12 cellular contexts compared by ENCODE assay signal in genomic region chr16:30700971-30701370, GRCh38. TPM values are rescaled to one million over a fixed set of nuclear protein-coding genes. Genes with fewer than 3 reads are reported as not detected.
DNase-seq lines count a peak whose midpoint lies in the region; ATAC-seq, FAIRE-seq and TF ChIP-seq lines count a peak whose summit lies in the region.
"Had no signal": no experiment of that assay in that cellular context is flagged by ENCODE, and none has a peak within 500 bp of the region (broad histone marks: within the 10 kb centered on the region; RNA-seq: fewer than 3 reads in every experiment).

No MANE protein-coding gene starts in this region.

- 88 to 89% methylated on average over 5 of the region's 5 CpGs for WGBS in GM23248 (ENCODE audit: low coverage in 1 of 2, low lambda C conversion rate in 2 of 2, missing lambda C conversion rate in 2 of 2), 2 experiments
- WGBS in GM12878 (ENCODE audit: insufficient coverage, insufficient replicate concordance, low lambda C conversion rate, missing lambda C conversion rate): 97% methylated on average over 5 of the region's 5 CpGs

- TF ChIP-seq RAD21 in GM12878 (IDR thresholded peaks at IDR 0.05; ENCODE audit: insufficient read depth, low read depth, low read length): no peak

- CTCF ChIA-PET in activated CD4-positive, alpha-beta T cell treated with anti-CD3 and anti-CD28 coated beads, Interleukin-2, amount 10 ng/mL, durations not matched to agents 7 days and 5 days (lab: Charles Lee): interaction anchor here (1.1 kb wide), 1 partner anchor 292 kb away, joined by 3 read pairs; no protein-coding TSS in a partner anchor
- CTCF ChIA-PET in GM12878 (lab: Yijun Ruan, JAX): interaction anchor here (1.8 kb wide), 1 partner anchor 51 kb away, joined by 3 read pairs; the partner anchor contains the start of gene PRR14

- POLR2A ChIA-PET in activated CD4-positive, alpha-beta T cell treated with anti-CD3 and anti-CD28 coated beads, Interleukin-2, amount 10 ng/mL, durations not matched to agents 7 days and 5 days (lab: Charles Lee): no interaction called here
- POLR2A ChIA-PET in GM12878 (lab: Charles Lee): interaction anchor here (0.6 kb wide), 1 partner anchor 67 kb away, joined by 3 read pairs; no protein-coding TSS in a partner anchor

- H3K27ac ChIP-seq in GM23248 (peak overlapping the region; percentile 30), GM12878 (ENCODE audit: control insufficient read depth, insufficient read depth) (no peak overlapping the region), osteoblast (ENCODE audit: low read depth, low read length) (peak overlapping the region; percentile 12)
- H3K27ac ChIP-seq: esophagus squamous epithelium had no signal

- in situ Hi-C loops in GM23248 (cut with MboI): no loop called here
- in situ Hi-C loops in GM12878 (cut with MboI): no loop called here

- H3K27me3 Mint-ChIP-seq in activated CD4-positive, alpha-beta T cell treated with anti-CD3 and anti-CD28 coated beads, Interleukin-2, amount 10 ng/mL, durations not matched to agents 7 days and 5 days: no peaks in the 10 kb centered on the region

- H3K4me1 Mint-ChIP-seq in activated CD4-positive, alpha-beta T cell treated with anti-CD3 and anti-CD28 coated beads, Interleukin-2, amount 10 ng/mL, durations not matched to agents 7 days and 5 days: peaks cover 28% of the 10 kb centered on the region

- SMC1A ChIA-PET in GM12878 (lab: Charles Lee; ENCODE audit: uncharacterized antibody, unreplicated experiment): no interaction called here

- H3K4me3 Mint-ChIP-seq in activated CD4-positive, alpha-beta T cell treated with anti-CD3 and anti-CD28 coated beads, Interleukin-2, amount 10 ng/mL, durations not matched to agents 7 days and 5 days: peak overlapping the region; percentile 36

- H3K79me2 ChIP-seq in GM23248 (ENCODE audit: insufficient read depth) (peaks cover 70% of the 10 kb centered on the region), GM12878 (ENCODE audit: control insufficient read depth, insufficient read depth, low read length) (peaks cover 34% of the 10 kb centered on the region), osteoblast (ENCODE audit: insufficient read depth, low read length) (peaks cover 48% of the 10 kb centered on the region)

- H3K9ac ChIP-seq in GM23248 (peak overlapping the region; percentile 98; the same call in 1 of the 2 replicates), GM12878 (ENCODE audit: control insufficient read depth, insufficient read depth, low read length) (no peak overlapping the region)

- H2AFZ ChIP-seq in GM23248 (no peak overlapping the region), GM12878 (ENCODE audit: control insufficient read depth, low read depth, low read length) (no peak overlapping the region), osteoblast (ENCODE audit: low read length) (no peak overlapping the region)

- H3K27me3 ChIP-seq in GM23248 (replicated peaks; ENCODE audit: insufficient read depth) (no peaks in the 10 kb centered on the region), GM12878 (replicated peaks in 1 of 2; ENCODE audit: control insufficient read depth in 2 of 2, insufficient read depth in 2 of 2, low read length in 1 of 2) (no peaks in the 10 kb centered on the region), osteoblast (ENCODE audit: insufficient read depth, low read length) (no peaks in the 10 kb centered on the region)
- H3K27me3 ChIP-seq: esophagus squamous epithelium had no signal

- no peaks in the 10 kb centered on the region for H3K9me3 ChIP-seq in GM23248 (ENCODE audit: low read depth)
- H3K9me3 ChIP-seq in GM12878 (replicated peaks; ENCODE audit: control insufficient read depth, insufficient read depth, low read length): no peaks in the 10 kb centered on the region
- no peaks in the 10 kb centered on the region for H3K9me3 ChIP-seq in osteoblast (ENCODE audit: low read depth, low read length)
- H3K9me3 ChIP-seq: esophagus squamous epithelium had no signal

- H3K4me1 ChIP-seq in GM23248 (ENCODE audit: insufficient read depth): peaks cover 16% of the 10 kb centered on the region; the same call in 1 of the 2 replicates
- peaks cover 10% of the 10 kb centered on the region for H3K4me1 ChIP-seq in GM12878 (ENCODE audit: control insufficient read depth, insufficient read depth, low read length)
- H3K4me1 ChIP-seq in osteoblast (ENCODE audit: insufficient read depth, low read length): peaks cover 16% of the 10 kb centered on the region

- no peak for TF ChIP-seq EP300 in GM12878 (IDR thresholded peaks at IDR 0.05; ENCODE audit: borderline replicate concordance in 1 of 2, control insufficient read depth in 1 of 2, low read depth in 2 of 2, low read length in 2 of 2)

- peaks cover 42% of the 10 kb centered on the region for H3K36me3 Mint-ChIP-seq in activated CD4-positive, alpha-beta T cell treated with anti-CD3 and anti-CD28 coated beads, Interleukin-2, amount 10 ng/mL, durations not matched to agents 7 days and 5 days (ENCODE audit: low read depth)

- intact Hi-C loops in GM12878 (cut with micrococcal nuclease; ENCODE audit: unreplicated experiment): no loop called here

- no peaks in the 10 kb centered on the region for H4K20me1 ChIP-seq in GM23248 (ENCODE audit: insufficient read depth)
- no peaks in the 10 kb centered on the region for H4K20me1 ChIP-seq in GM12878 (ENCODE audit: control insufficient read depth, insufficient read depth)
- peaks cover 22% of the 10 kb centered on the region for H4K20me1 ChIP-seq in osteoblast (ENCODE audit: insufficient read depth, low read length)

- RAD21 ChIA-PET in GM12878 (lab: Charles Lee; ENCODE audit: unreplicated experiment): no interaction called here

- H3K36me3 ChIP-seq in GM23248 (ENCODE audit: low read depth) (peaks cover 46% of the 10 kb centered on the region), GM12878 (ENCODE audit: control insufficient read depth in 2 of 2, insufficient read depth in 2 of 2, low read length in 1 of 2) (peaks cover 17 to 38% of the 10 kb centered on the region in 2 experiments), osteoblast (ENCODE audit: insufficient read depth, low read length) (peaks cover 40% of the 10 kb centered on the region)

- TF ChIP-seq CTCF in GM12878 (IDR thresholded peaks at IDR 0.05 in 2 of 3, conservative IDR thresholded peaks at IDR 0.05 in 1 of 3; ENCODE audit: control insufficient read depth in 2 of 3, extremely low read depth in 1 of 3, insufficient read depth in 1 of 3, low read depth in 3 of 3, low read length in 3 of 3) (no peak), osteoblast (IDR thresholded peaks at IDR 0.05; ENCODE audit: extremely low read depth, low read depth, low read length) (no peak), D721Med (IDR thresholded peaks at IDR 0.05; ENCODE audit: insufficient read depth, missing control alignments) (no peak)

- FAIRE-seq in GM12878 (lab: Jason Lieb, UNC) (no peak), D721Med (lab: Jason Lieb, UNC) (no peak)

- peak overlapping the region; percentile 41 for H3K27ac Mint-ChIP-seq in activated CD4-positive, alpha-beta T cell treated with anti-CD3 and anti-CD28 coated beads, Interleukin-2, amount 10 ng/mL, durations not matched to agents 7 days and 5 days

- H3K4me3 ChIP-seq in GM23248: peak overlapping the region; percentile 85
- no peak overlapping the region for H3K4me3 ChIP-seq in GM12878
- H3K4me3 ChIP-seq in osteoblast (ENCODE audit: insufficient read depth, low read length): no peak overlapping the region
- H3K4me3 ChIP-seq: esophagus squamous epithelium had no signal

- no peaks in the 10 kb centered on the region for H3K9me3 Mint-ChIP-seq in activated CD4-positive, alpha-beta T cell treated with anti-CD3 and anti-CD28 coated beads, Interleukin-2, amount 10 ng/mL, durations not matched to agents 7 days and 5 days

- ATAC-seq in GM12878 (no peak), GM19351 (IDR thresholded peaks at IDR 0.05; ENCODE audit: unreplicated experiment) (no peak)

- no TSS peak for BruUV-seq in GM12878 (replicated peaks; lab: Mats Ljungman, UMichigan)

- no peak for DNase-seq in activated CD4-positive, alpha-beta T cell treated with anti-CD3 and anti-CD28 coated beads, Interleukin-2, amount 10 ng/mL, durations not matched to agents 7 days and 5 days
- DNase-seq in activated CD4-positive, alpha-beta T cell treated with anti-CD3 and anti-CD28 coated beads, Interleukin-2, amount 50 U/mL, for 48 hours: no peak
- DNase-seq in GM23248: no peak
- DNase-seq in GM12878 (ENCODE audit: low read depth, low spot score): no peak
- DNase-seq in osteoblast (ENCODE audit: insufficient read length, low spot score, missing footprints): no peak
- no peak for DNase-seq in D721Med (ENCODE audit: insufficient read length, low spot score)
- DNase-seq in cerebellar cortex (ENCODE audit: low spot score): no peak
- DNase-seq: activated CD4-positive, CD25-positive, alpha-beta regulatory T cell; COR-L47; esophagus squamous epithelium; NCI-H510A had no signal

- no peak for TF ChIP-seq POLR2A in GM12878 (IDR thresholded peaks at IDR 0.05; ENCODE audit: low read depth, low read length)

- no peaks in the 10 kb centered on the region for H3K9me2 ChIP-seq in GM23248 (ENCODE audit: insufficient read depth)

- H3K4me2 ChIP-seq in GM23248 (ENCODE audit: unreplicated experiment) (peak overlapping the region; percentile 95), GM12878 (ENCODE audit: control insufficient read depth, insufficient read depth) (peak overlapping the region; percentile 48; the same call in 1 of the 2 replicates), osteoblast (ENCODE audit: insufficient read depth, low read length) (no peak overlapping the region)

- peaks cover 14% of the 10 kb centered on the region for H3F3A ChIP-seq in GM23248 (ENCODE audit: insufficient read depth)

RNA-seq across cellular contexts. Expression of gene SRCAP, which starts 2.0 kb away (rescaled TPM):
- 10 to 100 TPM; 81.7 to 86.1 TPM for total RNA-seq in activated CD4-positive, alpha-beta T cell treated with anti-CD3 and anti-CD28 coated beads, Interleukin-2, amount 10 ng/mL, durations not matched to agents 7 days and 5 days
- total RNA-seq in GM23248 (2014; rRNA removed; shearing (Covaris generic)): 9.1 and 14.3 TPM in 2 replicates
- polyA plus RNA-seq in GM23248 (2016; fragmentation: Nextera tagmentation; extraction: Ambion mirVana) (22.8 and 23.7 TPM in 2 replicates), GM12878 (2011; rRNA removed) (1.7 and 2.6 TPM in 2 replicates), GM12878 (2014; fragmentation: Illumina TruSeq; extraction: Trizol) (7.1 and 11.2 TPM in 2 replicates), GM12878 (2014; fragmentation: Nextera tagmentation; extraction: Ambion mirVana) (under 1 TPM; 0.24 to 0.31 TPM), GM12878 (2014; rRNA removed) (12.5 and 22.3 TPM in 2 replicates), GM12878 (2016; fragmentation: Nextera tagmentation; extraction: Ambion mirVana) (10 to 100 TPM; 35.7 to 45.8 TPM)
- total RNA-seq in GM12878 (2013; cell fraction: nucleolus; rRNA removed): 32.7 and 35.5 TPM in 2 replicates
- total RNA-seq in GM12878 (2014; rRNA removed) (12.0 and 12.8 TPM in 2 replicates), GM12878 (2014; rRNA removed; fragmentation: Illumina TruSeq; extraction: Trizol) (3.3 and 4.0 TPM in 2 replicates), GM12878 (2021) (48.1 and 58.4 TPM in 2 replicates), osteoblast (16.3 and 19.2 TPM in 2 replicates)
- polyA plus RNA-seq in GM12878 (2011; ENCODE audit: low read depth): 6.8 TPM
- polyA plus RNA-seq in GM12878 (2011; cell fraction: cytosol; rRNA removed): 2.0 and 2.9 TPM in 2 replicates
- polyA plus RNA-seq in GM12878 (2011; cell fraction: nucleus; rRNA removed): 20.1 and 27.5 TPM in 2 replicates
- 12.1 and 17.7 TPM in 2 replicates for polyA plus RNA-seq in GM12878 (2012)
- 10.6 TPM in 2 replicates for polyA minus RNA-seq in GM12878 (2011; rRNA and poly(A)+ RNA removed)
- polyA minus RNA-seq in GM12878 (2011; cell fraction: cytosol; rRNA and poly(A)+ RNA removed): 14.4 and 16.1 TPM in 2 replicates
- polyA minus RNA-seq in GM12878 (2011; cell fraction: nucleus; rRNA and poly(A)+ RNA removed): 12.8 and 23.9 TPM in 2 replicates

RNA-seq across cellular contexts. Expression of gene FBRS, which starts 42.7 kb away (rescaled TPM):
- 100 to 1,000 TPM in 1 of 2 experiments, 10 to 100 TPM in 1; 88.9 to 109 TPM for total RNA-seq in activated CD4-positive, alpha-beta T cell treated with anti-CD3 and anti-CD28 coated beads, Interleukin-2, amount 10 ng/mL, durations not matched to agents 7 days and 5 days
- total RNA-seq in GM23248 (2014; rRNA removed; shearing (Covaris generic)): 13.9 and 14.2 TPM in 2 replicates
- 5.8 and 7.6 TPM in 2 replicates for polyA plus RNA-seq in GM23248 (2016; fragmentation: Nextera tagmentation; extraction: Ambion mirVana)
- total RNA-seq in GM12878 (2013; cell fraction: nucleolus; rRNA removed): 116 and 142 TPM in 2 replicates
- 19.0 and 23.7 TPM in 2 replicates for total RNA-seq in GM12878 (2014; rRNA removed)
- total RNA-seq in GM12878 (2014; rRNA removed; fragmentation: Illumina TruSeq; extraction: Trizol): 13.5 and 15.7 TPM in 2 replicates
- total RNA-seq in GM12878 (2021): 82.5 and 87.6 TPM in 2 replicates
- polyA plus RNA-seq in GM12878 (2011; ENCODE audit: low read depth): 30.6 TPM
- polyA plus RNA-seq in GM12878 (2011; rRNA removed): 8.1 and 13.6 TPM in 2 replicates
- 12.3 and 14.0 TPM in 2 replicates for polyA plus RNA-seq in GM12878 (2011; cell fraction: cytosol; rRNA removed)
- 184 and 210 TPM in 2 replicates for polyA plus RNA-seq in GM12878 (2011; cell fraction: nucleus; rRNA removed)
- 44.9 and 56.9 TPM in 2 replicates for polyA plus RNA-seq in GM12878 (2012)
- polyA plus RNA-seq in GM12878 (2014; fragmentation: Illumina TruSeq; extraction: Trizol): 17.0 and 28.4 TPM in 2 replicates
- polyA plus RNA-seq in GM12878 (2014; fragmentation: Nextera tagmentation; extraction: Ambion mirVana): under 1 TPM; 0.45 to 0.95 TPM
- 41.1 and 52.4 TPM in 2 replicates for polyA plus RNA-seq in GM12878 (2014; rRNA removed)
- 1 to 10 TPM; 5.9 to 6.7 TPM for polyA plus RNA-seq in GM12878 (2016; fragmentation: Nextera tagmentation; extraction: Ambion mirVana)
- 17.2 and 38.3 TPM in 2 replicates for polyA minus RNA-seq in GM12878 (2011; rRNA and poly(A)+ RNA removed)
- polyA minus RNA-seq in GM12878 (2011; cell fraction: cytosol; rRNA and poly(A)+ RNA removed): 19.2 and 24.1 TPM in 2 replicates
- polyA minus RNA-seq in GM12878 (2011; cell fraction: nucleus; rRNA and poly(A)+ RNA removed): 70.4 and 98.9 TPM in 2 replicates
- total RNA-seq in osteoblast: 24.5 and 30.8 TPM in 2 replicates

RNA-seq across cellular contexts. Expression of gene PHKG2, which starts 47.3 kb away (rescaled TPM):
- 10 to 100 TPM; 41.1 to 43.4 TPM for total RNA-seq in activated CD4-positive, alpha-beta T cell treated with anti-CD3 and anti-CD28 coated beads, Interleukin-2, amount 10 ng/mL, durations not matched to agents 7 days and 5 days
- total RNA-seq in GM23248 (2014; rRNA removed; shearing (Covaris generic)): 12.5 and 19.9 TPM in 2 replicates
- polyA plus RNA-seq in GM23248 (2016; fragmentation: Nextera tagmentation; extraction: Ambion mirVana) (15.7 and 17.0 TPM in 2 replicates), GM12878 (2011; rRNA removed) (26.6 and 36.1 TPM in 2 replicates), GM12878 (2014; fragmentation: Illumina TruSeq; extraction: Trizol) (26.0 and 36.4 TPM in 2 replicates), GM12878 (2014; fragmentation: Nextera tagmentation; extraction: Ambion mirVana) (1 to 10 TPM; 5.2 to 8.8 TPM), GM12878 (2014; rRNA removed) (47.4 and 54.2 TPM in 2 replicates), GM12878 (2016; fragmentation: Nextera tagmentation; extraction: Ambion mirVana) (10 to 100 TPM; 47.3 to 50.1 TPM)
- total RNA-seq in GM12878 (2013; cell fraction: nucleolus; rRNA removed): 38.4 and 43.6 TPM in 2 replicates
- total RNA-seq in GM12878 (2014; rRNA removed) (41.8 and 43.9 TPM in 2 replicates), GM12878 (2014; rRNA removed; fragmentation: Illumina TruSeq; extraction: Trizol) (18.3 and 19.7 TPM in 2 replicates), GM12878 (2021) (35.8 and 38.0 TPM in 2 replicates), osteoblast (20.3 and 25.0 TPM in 2 replicates)
- 16.3 TPM for polyA plus RNA-seq in GM12878 (2011; ENCODE audit: low read depth)
- 42.5 and 54.9 TPM in 2 replicates for polyA plus RNA-seq in GM12878 (2011; cell fraction: cytosol; rRNA removed)
- polyA plus RNA-seq in GM12878 (2011; cell fraction: nucleus; rRNA removed): 131 and 156 TPM in 2 replicates
- polyA plus RNA-seq in GM12878 (2012): 26.0 and 30.1 TPM in 2 replicates
- polyA minus RNA-seq in GM12878 (2011; rRNA and poly(A)+ RNA removed): 25.9 and 39.8 TPM in 2 replicates
- polyA minus RNA-seq in GM12878 (2011; cell fraction: cytosol; rRNA and poly(A)+ RNA removed): 12.4 and 13.7 TPM in 2 replicates
- 22.2 and 47.6 TPM in 2 replicates for polyA minus RNA-seq in GM12878 (2011; cell fraction: nucleus; rRNA and poly(A)+ RNA removed)

RNA-seq across cellular contexts. Expression of gene PRR14, which starts 50.2 kb away (rescaled TPM):
- total RNA-seq in activated CD4-positive, alpha-beta T cell treated with anti-CD3 and anti-CD28 coated beads, Interleukin-2, amount 10 ng/mL, durations not matched to agents 7 days and 5 days: 10 to 100 TPM; 78.6 to 80.1 TPM
- total RNA-seq in GM23248 (2014; rRNA removed; shearing (Covaris generic)): 5.6 and 7.2 TPM in 2 replicates
- polyA plus RNA-seq in GM23248 (2016; fragmentation: Nextera tagmentation; extraction: Ambion mirVana) (15.2 and 18.0 TPM in 2 replicates), GM12878 (2011; rRNA removed) (8.7 and 12.3 TPM in 2 replicates), GM12878 (2014; fragmentation: Illumina TruSeq; extraction: Trizol) (15.6 and 19.5 TPM in 2 replicates), GM12878 (2014; fragmentation: Nextera tagmentation; extraction: Ambion mirVana) (1 to 10 TPM; 2.5 to 8.7 TPM), GM12878 (2014; rRNA removed) (41.3 and 43.5 TPM in 2 replicates), GM12878 (2016; fragmentation: Nextera tagmentation; extraction: Ambion mirVana) (10 to 100 TPM; 28.9 to 31.9 TPM)
- 26.8 and 27.4 TPM in 2 replicates for total RNA-seq in GM12878 (2013; cell fraction: nucleolus; rRNA removed)
- total RNA-seq in GM12878 (2014; rRNA removed) (16.3 and 18.8 TPM in 2 replicates), GM12878 (2014; rRNA removed; fragmentation: Illumina TruSeq; extraction: Trizol) (8.4 and 9.4 TPM in 2 replicates), GM12878 (2021) (58.5 and 66.8 TPM in 2 replicates), osteoblast (6.8 and 8.0 TPM in 2 replicates)
- polyA plus RNA-seq in GM12878 (2011; ENCODE audit: low read depth): 15.9 TPM
- polyA plus RNA-seq in GM12878 (2011; cell fraction: cytosol; rRNA removed): 11.7 and 12.4 TPM in 2 replicates
- polyA plus RNA-seq in GM12878 (2011; cell fraction: nucleus; rRNA removed): 72.9 and 93.5 TPM in 2 replicates
- 37.7 and 38.0 TPM in 2 replicates for polyA plus RNA-seq in GM12878 (2012)
- 6.6 and 7.9 TPM in 2 replicates for polyA minus RNA-seq in GM12878 (2011; rRNA and poly(A)+ RNA removed)
- polyA minus RNA-seq in GM12878 (2011; cell fraction: cytosol; rRNA and poly(A)+ RNA removed): 9.4 and 10.1 TPM in 2 replicates
- 23.7 and 35.2 TPM in 2 replicates for polyA minus RNA-seq in GM12878 (2011; cell fraction: nucleus; rRNA and poly(A)+ RNA removed)
